9 cellular contexts compared by ENCODE assay signal in genomic region chr15:52103217-52104207, GRCh38. TPM values are rescaled to one million over a fixed set of nuclear protein-coding genes. Genes with fewer than 3 reads are reported as not detected.
DNase-seq lines count a peak whose midpoint lies in the region; ATAC-seq, FAIRE-seq and TF ChIP-seq lines count a peak whose summit lies in the region.
"Had no signal": no experiment of that assay in that cellular context is flagged by ENCODE, and none has a peak within 500 bp of the region (broad histone marks: within the 10 kb centered on the region; RNA-seq: fewer than 3 reads in every experiment).

No MANE protein-coding gene starts in this region.

- TF ChIP-seq POLR2A in GM19099 (IDR thresholded peaks at IDR 0.05; ENCODE audit: extremely low read depth, insufficient read length, low read depth) (peak; percentile 34), HepG2 (IDR thresholded peaks at IDR 0.05; ENCODE audit: insufficient read depth in 1 of 2, low read depth in 2 of 2, low read length in 2 of 2) (no peak)

- in situ Hi-C loops in HepG2 (cut with HindIII; ENCODE audit: extremely low pct_ligation_motif_present, low pct_unique_long_range_greater_than_20kb), result no loop called here

- ATAC-seq in HG03108 (IDR thresholded peaks at IDR 0.05; ENCODE audit: unreplicated experiment) (peak; percentile 65), HepG2 (peak; percentile 87)
- ATAC-seq in activated T-cell treated with anti-CD3 and anti-CD28 coated beads, Interleukin-2, amount 50 U/mL, for 4 hours, result no peak

- H3K27me3 Mint-ChIP-seq in activated T-cell treated with anti-CD3 and anti-CD28 coated beads, Interleukin-2, amount 50 U/mL, for 4 hours (ENCODE audit: low read depth), result peaks cover 6% of the 10 kb centered on the region

- TF ChIP-seq EP300 in HepG2 (IDR thresholded peaks at IDR 0.05; ENCODE audit: low read depth in 2 of 2, low read length in 2 of 2), result no peak
- TF ChIP-seq EP300 in HepG2 (CRISPR knock-in tag; IDR thresholded peaks at IDR 0.05; ENCODE audit: borderline replicate concordance), result no peak

- H3K36me3 Mint-ChIP-seq in activated T-cell treated with anti-CD3 and anti-CD28 coated beads, Interleukin-2, amount 50 U/mL, for 4 hours (ENCODE audit: insufficient read depth), result no peaks in the 10 kb centered on the region

- H3K4me2 ChIP-seq in BLaER1 (peak overlapping the region; percentile 57), HepG2 (ENCODE audit: low read depth, low read length) (peak overlapping the region; percentile 40; the same call in 1 of the 2 replicates)

- H4K20me1 ChIP-seq in BLaER1, result no peaks in the 10 kb centered on the region
- no peaks in the 10 kb centered on the region for H4K20me1 ChIP-seq in HepG2 (ENCODE audit: insufficient read depth, low read length)

- H3K79me2 ChIP-seq in HepG2 (ENCODE audit: insufficient read depth, low read length), result no peaks in the 10 kb centered on the region

- no peaks in the 10 kb centered on the region for H3K27me3 ChIP-seq in BLaER1
- H3K27me3 ChIP-seq in HepG2 (ENCODE audit: control insufficient read depth in 1 of 2, insufficient read depth in 2 of 2, low read length in 2 of 2), result no peaks in the 10 kb centered on the region

- intact Hi-C loops in HepG2 (cut with micrococcal nuclease; ENCODE audit: unreplicated experiment), result no loop called here

- DNase-seq in SW 1271 (lab: John Stamatoyannopoulos, UW), result peak; percentile 16 to 62
- peak; percentile 46 for DNase-seq in HepG2 (ENCODE audit: low spot score)
- no peak for DNase-seq in activated T-cell treated with anti-CD3 and anti-CD28 coated beads, Interleukin-2, amount 50 U/mL, for 4 hours
- DNase-seq in OCI-M2 (lab: John Stamatoyannopoulos, UW; ENCODE audit: unreplicated experiment), result no peak
- DNase-seq in activated effector memory CD4-positive, alpha-beta T cell treated with anti-CD3 and anti-CD28 coated beads, Interleukin-2, amount 50 U/mL, for 16 hours, result no peak

- H3K9me3 ChIP-seq in BLaER1 (no peaks in the 10 kb centered on the region), HepG2 (ENCODE audit: low read length) (no peaks in the 10 kb centered on the region)

- H3K4me1 ChIP-seq in BLaER1 (peaks cover 33% of the 10 kb centered on the region), HepG2 (ENCODE audit: insufficient read depth, low read length) (peaks cover 47% of the 10 kb centered on the region)

- WGBS in HepG2 (ENCODE audit: low lambda C conversion rate), result 44% methylated on average over 5 of the region's 5 CpGs

- no peaks in the 10 kb centered on the region for H3K36me3 ChIP-seq in BLaER1
- no peaks in the 10 kb centered on the region for H3K36me3 ChIP-seq in HepG2 (replicated peaks in 1 of 2; ENCODE audit: control insufficient read depth in 1 of 2, insufficient read depth in 2 of 2, low read length in 2 of 2)

- POLR2A ChIA-PET in HepG2 (lab: Yijun Ruan, JAX), result interaction anchor here (0.7 kb wide), 1 partner anchor 12 kb away, joined by 3 read pairs; no protein-coding TSS in a partner anchor

- H3K4me3 Mint-ChIP-seq in activated T-cell treated with anti-CD3 and anti-CD28 coated beads, Interleukin-2, amount 50 U/mL, for 4 hours, result no peak overlapping the region

- no peak overlapping the region for H2AFZ ChIP-seq in HepG2 (ENCODE audit: low read length)

- CTCF ChIA-PET in HepG2 (lab: Yijun Ruan, JAX; ENCODE audit: low intra/inter-chr PET ratio, low total read pairs), result no interaction called here

- H3K9me3 Mint-ChIP-seq in activated T-cell treated with anti-CD3 and anti-CD28 coated beads, Interleukin-2, amount 50 U/mL, for 4 hours, result no peaks in the 10 kb centered on the region

- BruUV-seq in HepG2 (replicated peaks; lab: Mats Ljungman, UMichigan), result no TSS peak

- H3K27ac ChIP-seq in BLaER1 (no peak overlapping the region), HepG2 (ENCODE audit: extremely low read length, insufficient read depth, low read length) (no peak overlapping the region)

- H3K4me1 Mint-ChIP-seq in activated T-cell treated with anti-CD3 and anti-CD28 coated beads, Interleukin-2, amount 50 U/mL, for 4 hours (ENCODE audit: low read depth), result no peaks in the 10 kb centered on the region

- no peak for TF ChIP-seq CTCF in HepG2 (CRISPR knock-in tag; IDR thresholded peaks at IDR 0.05)

- H3K9ac ChIP-seq in BLaER1 (no peak overlapping the region), HepG2 (ENCODE audit: insufficient read depth, low read depth, low read length) (no peak overlapping the region)

- FAIRE-seq in HepG2 (lab: Jason Lieb, UNC), result no peak

- H3K4me3 ChIP-seq in BLaER1 (no peak overlapping the region), HepG2 (replicated peaks in 1 of 3; ENCODE audit: insufficient read depth in 1 of 3, low read depth in 2 of 3, low read length in 3 of 3) (no peak overlapping the region)

- TF ChIP-seq RAD21 in HepG2 (CRISPR knock-in tag; IDR thresholded peaks at IDR 0.05), result no peak

TF ChIP-seq in HepG2, 621 proteins besides CTCF, POLR2A, EP300 and RAD21 (continues in another document):
- TF ChIP-seq ARID5B (CRISPR knock-in tag; IDR thresholded peaks at IDR 0.05), result peak; percentile 18; the same call in 1 of the 2 replicates
- TF ChIP-seq PREB (CRISPR knock-in tag; IDR thresholded peaks at IDR 0.05), result no peak
- TF ChIP-seq EZH2 (conservative IDR thresholded peaks at IDR 0.05; ENCODE audit: low read depth, low read length), result no peak

RNA-seq across cellular contexts. Expression of gene BCL2L10, which starts 9.1 kb away (rescaled TPM):
- total RNA-seq in HepG2 (2016; rRNA removed; fragmentation: Illumina TruSeq; extraction: Trizol), result not detected in 2 replicates
- total RNA-seq in HepG2 (2016; cell fraction: cytosol; rRNA removed; fragmentation: Illumina TruSeq; extraction: Trizol; ENCODE audit: low read depth), result not detected in 2 replicates
- not detected in 2 replicates for total RNA-seq in HepG2 (2016; cell fraction: insoluble cytoplasmic fraction; rRNA removed; fragmentation: Illumina TruSeq; extraction: Trizol)
- total RNA-seq in HepG2 (2016; cell fraction: membrane; rRNA removed; fragmentation: Illumina TruSeq; extraction: Trizol), result not detected in 2 replicates
- total RNA-seq in HepG2 (2016; cell fraction: nucleus; rRNA removed; fragmentation: Illumina TruSeq; extraction: Trizol), result not detected in 2 replicates
- polyA plus RNA-seq in HepG2 (2011; rRNA removed), result not detected in 2 replicates
- polyA plus RNA-seq in HepG2 (2011; cell fraction: cytosol; rRNA removed), result not detected in 2 replicates
- polyA plus RNA-seq in HepG2 (2011; cell fraction: nucleus; rRNA removed), result not detected in 2 replicates
- not detected in 2 replicates for polyA plus RNA-seq in HepG2 (2012)
- not detected in 2 replicates for polyA plus RNA-seq in HepG2 (2016; cell fraction: cytosol; fragmentation: Illumina TruSeq; extraction: Trizol; ENCODE audit: low read depth)
- not detected in 2 replicates for polyA plus RNA-seq in HepG2 (2016; cell fraction: insoluble cytoplasmic fraction; fragmentation: Illumina TruSeq; extraction: Trizol; ENCODE audit: low read depth)
- polyA plus RNA-seq in HepG2 (2016; cell fraction: membrane; fragmentation: Illumina TruSeq; extraction: Trizol; ENCODE audit: low read depth), result not detected in 2 replicates
- polyA plus RNA-seq in HepG2 (2016; cell fraction: nucleus; fragmentation: Illumina TruSeq; extraction: Trizol; ENCODE audit: insufficient read depth, low read depth), result not detected in 2 replicates
- not detected in 2 replicates for polyA minus RNA-seq in HepG2 (2011; rRNA and poly(A)+ RNA removed; ENCODE audit: low replicate concordance)
- not detected in 2 replicates for polyA minus RNA-seq in HepG2 (2011; cell fraction: cytosol; rRNA and poly(A)+ RNA removed)
- 0.62 TPM in 1 of 2 replicates, not detected in the other for polyA minus RNA-seq in HepG2 (2011; cell fraction: nucleus; rRNA and poly(A)+ RNA removed)
- under 1 TPM in 2 of 3 donors, not detected in 1; 0.16 to 0.23 TPM for total RNA-seq in activated T-cell treated with anti-CD3 and anti-CD28 coated beads, Interleukin-2, amount 50 U/mL, for 4 hours
- total RNA-seq: urinary bladder had no signal

Comparison
In these comparisons a context has a peak if more than half of its experiments do, and no peak if none do; other contexts are left out.
1. ATAC-seq: peak in HG03108 (single experiment) and HepG2 (single experiment); none in activated T-cell treated with anti-CD3 and anti-CD28 coated beads, Interleukin-2, amount 50 U/mL, for 4 hours (0 of 2).
2. DNase-seq: peak in SW 1271 (2 of 2) and HepG2 (single experiment); none in activated T-cell treated with anti-CD3 and anti-CD28 coated beads, Interleukin-2, amount 50 U/mL, for 4 hours (single experiment), OCI-M2 (single experiment) and activated effector memory CD4-positive, alpha-beta T cell treated with anti-CD3 and anti-CD28 coated beads, Interleukin-2, amount 50 U/mL, for 16 hours (single experiment).